10 cellular contexts compared by ENCODE assay signal in the genomic region with DNA sequence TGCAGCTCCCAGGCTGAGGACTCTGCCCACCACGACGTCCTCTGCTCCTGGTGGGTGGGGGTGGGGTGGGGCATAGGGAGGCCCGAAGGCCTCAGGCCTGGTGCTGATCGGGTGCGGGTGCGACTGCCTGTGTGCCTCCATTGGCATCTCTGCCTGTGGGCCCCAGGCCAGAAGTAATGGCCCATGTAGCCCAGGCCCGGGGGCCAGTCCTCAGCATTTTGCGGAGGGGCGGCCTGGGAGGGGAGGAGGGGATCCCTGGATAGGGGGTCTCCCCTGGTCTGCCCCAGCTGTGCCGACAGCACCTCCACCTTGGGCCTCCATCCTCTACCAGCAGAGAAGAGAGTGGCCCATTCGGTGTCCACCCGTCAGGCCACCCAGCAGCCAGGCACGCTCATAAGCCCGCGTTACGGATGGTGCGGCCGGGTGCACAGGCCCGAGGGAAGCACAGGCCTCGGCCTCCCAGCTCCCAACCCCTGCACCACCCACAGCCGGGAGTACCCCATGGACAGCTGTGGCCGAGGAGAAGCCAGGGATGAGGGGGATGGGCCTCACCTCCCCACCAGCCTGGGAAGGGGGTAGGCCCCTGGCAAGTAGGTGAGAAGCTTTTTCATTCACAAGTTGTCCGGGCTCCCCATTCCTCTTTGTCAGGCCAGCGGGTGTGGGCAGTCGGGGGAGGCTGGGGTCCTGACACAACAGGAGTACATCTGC. TPM values are rescaled to one million over a fixed set of nuclear protein-coding genes. Genes with fewer than 3 reads are reported as not detected.
DNase-seq lines count a peak whose midpoint lies in the region; ATAC-seq and TF ChIP-seq lines count a peak whose summit lies in the region.
"Had no signal": no experiment of that assay in that cellular context is flagged by ENCODE, and none has a peak within 500 bp of the region (broad histone marks: within the 10 kb centered on the region; RNA-seq: fewer than 3 reads in every experiment).

No MANE protein-coding gene starts in this region.

- no peak for TF ChIP-seq POLR2A in gastrocnemius medialis (IDR thresholded peaks at IDR 0.05)

- no peak for ATAC-seq in gastrocnemius medialis
- no peak for ATAC-seq in GM19328 (IDR thresholded peaks at IDR 0.05; ENCODE audit: unreplicated experiment)
- no peak for ATAC-seq in GM18861 (IDR thresholded peaks at IDR 0.05; ENCODE audit: unreplicated experiment)

- TF ChIP-seq CTCF in RWPE1 (conservative IDR thresholded peaks at IDR 0.05; ENCODE audit: low read depth): no peak
- no peak for TF ChIP-seq CTCF in right atrium auricular region (IDR thresholded peaks at IDR 0.05)
- TF ChIP-seq CTCF in gastrocnemius medialis (IDR thresholded peaks at IDR 0.05 in 4 of 5, conservative IDR thresholded peaks at IDR 0.05 in 1 of 5): no peak
- TF ChIP-seq CTCF in GM13976 (IDR thresholded peaks at IDR 0.05; ENCODE audit: borderline replicate concordance, control extremely low read depth, extremely low read depth, insufficient read depth, missing control alignments): no peak

- no peak overlapping the region for H3K27ac Mint-ChIP-seq in activated T-cell treated with anti-CD3 and anti-CD28 coated beads, Interleukin-2, amount 50 U/mL, for 24 hours

- H3K9me3 Mint-ChIP-seq in activated T-cell treated with anti-CD3 and anti-CD28 coated beads, Interleukin-2, amount 50 U/mL, for 24 hours: no peaks in the 10 kb centered on the region

- in situ Hi-C loops in gastrocnemius medialis (cut with MboI; ENCODE audit: low sequenced_read_pairs in 4 of 4): no loop called here
- in situ Hi-C loops in GM13976 (cut with MboI; ENCODE audit: low sequenced_read_pairs, unreplicated experiment): no loop called here

- peaks cover 79 to 85% (median 85%) of the 10 kb centered on the region in 10 experiments for H3K4me1 ChIP-seq in BLaER1 treated with 17β-estradiol and CSF1 and Interleukin-3, amounts not matched to agents 10 nM and 100 nM
- H3K4me1 ChIP-seq in right atrium auricular region: peaks cover 0 to 63% of the 10 kb centered on the region in 2 donors
- peaks cover 10 to 16% of the 10 kb centered on the region in 2 donors for H3K4me1 ChIP-seq in gastrocnemius medialis

- POLR2A ChIA-PET in RWPE1 (lab: Yijun Ruan, JAX; ENCODE audit: low non-redundant PET): interaction anchor here (1.0 to 1.3 kb wide), 2 partner anchors 16 to 76 kb away, joined by 3 to 6 read pairs; no protein-coding TSS in a partner anchor

- CTCF ChIA-PET in RWPE1 (lab: Yijun Ruan, JAX): interaction anchor here (0.8 to 1.4 kb wide), 5 partner anchors 16 to 146 kb away, joined by 3 to 8 read pairs (median 3); no protein-coding TSS in a partner anchor

- peak overlapping the region; percentile 92 to 100 (median 100) for H3K4me2 ChIP-seq in BLaER1 treated with 17β-estradiol and CSF1 and Interleukin-3, amounts not matched to agents 10 nM and 100 nM

- no peak for DNase-seq in RWPE1 (ENCODE audit: low spot score)
- DNase-seq in right atrium auricular region (ENCODE audit: low spot score): no peak
- no peak for DNase-seq in gastrocnemius medialis
- no peak for DNase-seq in GM13976 (ENCODE audit: low spot score)
- DNase-seq in activated T-cell treated with anti-CD3 and anti-CD28 coated beads, Interleukin-2, amount 50 U/mL, for 24 hours: no peak
- DNase-seq: erythroblast had no signal

- intact Hi-C loops in gastrocnemius medialis (cut with DNase I; ENCODE audit: low total_unique reads): loop anchor here (2.0 kb wide), 2 partner anchors 143 to 185 kb away; partner anchors contain the start of gene DNLZ

- H3K9ac ChIP-seq in BLaER1 treated with 17β-estradiol and CSF1 and Interleukin-3, amounts not matched to agents 10 nM and 100 nM: peak overlapping the region in 8 of 11 experiments; percentile 85 to 93 (median 91); a peak in 12 of 22 replicates

- no peaks in the 10 kb centered on the region for H3K27me3 ChIP-seq in BLaER1 treated with 17β-estradiol and CSF1 and Interleukin-3, amounts not matched to agents 10 nM and 100 nM
- no peaks in the 10 kb centered on the region for H3K27me3 ChIP-seq in right atrium auricular region
- no peaks in the 10 kb centered on the region for H3K27me3 ChIP-seq in gastrocnemius medialis
- H3K27me3 ChIP-seq: adrenal gland had no signal

- peaks cover 22% of the 10 kb centered on the region for H3K36me3 Mint-ChIP-seq in activated T-cell treated with anti-CD3 and anti-CD28 coated beads, Interleukin-2, amount 50 U/mL, for 24 hours (ENCODE audit: low read depth)

- no peaks in the 10 kb centered on the region for H3K27me3 Mint-ChIP-seq in activated T-cell treated with anti-CD3 and anti-CD28 coated beads, Interleukin-2, amount 50 U/mL, for 24 hours

- H3K4me1 Mint-ChIP-seq in activated T-cell treated with anti-CD3 and anti-CD28 coated beads, Interleukin-2, amount 50 U/mL, for 24 hours (ENCODE audit: low read depth): peaks cover 39% of the 10 kb centered on the region

- H3K27ac ChIP-seq in BLaER1 treated with 17β-estradiol and CSF1 and Interleukin-3, amounts not matched to agents 10 nM and 100 nM: peak overlapping the region in 3 of 11 experiments; percentile 92 to 96 (median 95); a peak in 5 of 22 replicates
- peak overlapping the region; percentile 100 for H3K27ac ChIP-seq in RWPE1
- H3K27ac ChIP-seq in right atrium auricular region: peak overlapping the region; percentile 96
- peak overlapping the region; percentile 91 to 96 (median 94) for H3K27ac ChIP-seq in gastrocnemius medialis

- no peak overlapping the region; a peak in 1 of 20 replicates for H3K4me3 ChIP-seq in BLaER1 treated with 17β-estradiol and CSF1 and Interleukin-3, amounts not matched to agents 10 nM and 100 nM
- H3K4me3 ChIP-seq in right atrium auricular region: no peak overlapping the region
- H3K4me3 ChIP-seq in gastrocnemius medialis: no peak overlapping the region

- peaks cover 23 to 31% (median 27%) of the 10 kb centered on the region in 11 experiments for H4K20me1 ChIP-seq in BLaER1 treated with 17β-estradiol and CSF1 and Interleukin-3, amounts not matched to agents 10 nM and 100 nM

- no peaks in the 10 kb centered on the region for H3K9me3 ChIP-seq in BLaER1 treated with 17β-estradiol and CSF1 and Interleukin-3, amounts not matched to agents 10 nM and 100 nM (replicated peaks in 1 of 11)
- H3K9me3 ChIP-seq in right atrium auricular region (no peaks in the 10 kb centered on the region), gastrocnemius medialis (no peaks in the 10 kb centered on the region)
- H3K9me3 ChIP-seq: adrenal gland had no signal

- peaks cover 3 to 15% (median 13%) of the 10 kb centered on the region in 11 experiments; a peak in 17 of 22 replicates for H3K36me3 ChIP-seq in BLaER1 treated with 17β-estradiol and CSF1 and Interleukin-3, amounts not matched to agents 10 nM and 100 nM
- H3K36me3 ChIP-seq in right atrium auricular region (no peaks in the 10 kb centered on the region), gastrocnemius medialis (no peaks in the 10 kb centered on the region)
- H3K36me3 ChIP-seq: adrenal gland had no signal

- H3K4me3 Mint-ChIP-seq in activated T-cell treated with anti-CD3 and anti-CD28 coated beads, Interleukin-2, amount 50 U/mL, for 24 hours: no peak overlapping the region

RNA-seq across cellular contexts. Expression of gene NOTCH1, which starts 1.8 kb away (rescaled TPM):
- total RNA-seq in right atrium auricular region: 10 to 100 TPM; 14.2 to 39.7 TPM
- total RNA-seq in gastrocnemius medialis: 10 to 100 TPM in 1 of 4 donors, 1 to 10 TPM in 3; 6.3 to 15.4 (median 8.2) TPM
